Comparison of ENCODE assay signal across 1 cellular context in genomic region chr1:182143825-182144661, GRCh38.
TF ChIP-seq lines count a peak whose summit lies in the region.

No MANE protein-coding gene starts in this region.

TF ChIP-seq in SK-N-SH, 30 proteins besides CTCF, POLR2A, EP300 and RAD21 (continued from another document):
- no peak for TF ChIP-seq REST (IDR thresholded peaks at IDR 0.05; ENCODE audit: low read depth, low read length)
- no peak for TF ChIP-seq RXRA (IDR thresholded peaks at IDR 0.05; ENCODE audit: borderline replicate concordance, low read depth)
- TF ChIP-seq USF1 (IDR thresholded peaks at IDR 0.05; ENCODE audit: borderline replicate concordance, low read depth): no peak
- TF ChIP-seq USF2 (IDR thresholded peaks at IDR 0.05; ENCODE audit: borderline replicate concordance, low read depth, low read length): no peak
- TF ChIP-seq ELF1 (IDR thresholded peaks at IDR 0.05): no peak
- no peak for TF ChIP-seq SIN3A (IDR thresholded peaks at IDR 0.05; ENCODE audit: borderline replicate concordance, low read depth, low read length)
- TF ChIP-seq NRF1 (IDR thresholded peaks at IDR 0.05; ENCODE audit: low read depth, low read length): no peak
- no peak for TF ChIP-seq FOXM1 (IDR thresholded peaks at IDR 0.05; ENCODE audit: low read depth)
